Comparison of ENCODE assay signal across 19 cellular contexts in the genomic region with DNA sequence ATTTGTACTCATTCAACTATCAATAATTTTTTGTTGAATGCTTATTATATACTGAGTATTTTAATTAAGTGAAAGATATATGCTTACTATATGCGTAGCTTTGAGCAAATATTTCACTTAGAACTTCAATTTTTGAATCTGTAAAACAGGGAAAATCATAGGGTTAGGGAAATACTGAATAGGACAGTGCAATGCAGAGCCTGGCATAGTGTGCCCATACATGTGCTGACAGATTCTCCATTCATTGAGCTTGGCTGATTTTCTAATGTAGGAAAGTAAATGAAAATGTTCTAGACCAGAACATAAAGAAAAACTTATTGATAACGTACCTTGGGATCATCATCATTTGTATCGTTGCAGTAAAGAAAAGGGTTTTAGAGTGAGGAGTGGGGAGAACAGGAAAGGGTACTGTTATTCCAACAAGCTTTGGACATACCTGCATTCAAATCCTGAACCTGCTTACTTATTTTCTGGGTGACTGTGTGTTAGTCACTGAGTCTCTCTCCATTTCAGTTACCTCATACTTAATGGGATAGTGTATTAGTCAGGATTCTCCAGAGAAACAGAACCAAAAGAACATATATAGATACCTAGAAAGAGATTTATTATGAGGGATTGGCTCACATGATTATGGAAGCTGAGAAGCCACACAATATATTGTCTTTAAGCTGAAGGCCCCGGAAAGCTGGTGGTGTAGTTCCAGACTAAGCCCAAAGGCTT.
DNase-seq lines count a peak whose midpoint lies in the region; ATAC-seq and TF ChIP-seq lines count a peak whose summit lies in the region.
"Had no signal": no experiment of that assay in that cellular context is flagged by ENCODE, and none has a peak within 500 bp of the region (broad histone marks: within the 10 kb centered on the region; RNA-seq: fewer than 3 reads in every experiment).

No MANE protein-coding gene starts in this region.

- CTCF ChIA-PET in mammary epithelial cell (lab: Charles Lee; ENCODE audit: low non-redundant PET) = no interaction called here
- CTCF ChIA-PET in MCF 10A (lab: Yijun Ruan, JAX) = interaction anchor here (0.7 kb wide), 1 partner anchor 88 kb away, joined by 4 read pairs; no protein-coding TSS in a partner anchor
- CTCF ChIA-PET in PC-3 (lab: Charles Lee) = interaction anchor here (0.6 kb wide), 1 partner anchor 575 kb away, joined by 5 read pairs; no protein-coding TSS in a partner anchor
- CTCF ChIA-PET in activated CD8-positive, alpha-beta memory T cell treated with anti-CD3 and anti-CD28 coated beads, Interleukin-2, amount 10 ng/mL, durations not matched to agents 7 days and 5 days (lab: Charles Lee) = no interaction called here

- H3K4me1 Mint-ChIP-seq in MCF 10A (ENCODE audit: insufficient read depth, unreplicated experiment) = no peaks in the 10 kb centered on the region
- H3K4me1 Mint-ChIP-seq in activated CD8-positive, alpha-beta memory T cell treated with anti-CD3 and anti-CD28 coated beads, Interleukin-2, amount 10 ng/mL, durations not matched to agents 7 days and 5 days = no peaks in the 10 kb centered on the region
- H3K4me1 Mint-ChIP-seq: CD14-positive monocyte; CD8-positive, alpha-beta memory T cell had no signal

- H3F3A ChIP-seq in PC-3 (ENCODE audit: low read length, unreplicated experiment) = no peaks in the 10 kb centered on the region

- peak overlapping the region; percentile 12 for H3K4ac ChIP-seq in mesendoderm (ENCODE audit: low read depth, low read length)

- peak; percentile 37 for DNase-seq in mammary epithelial cell
- DNase-seq in MCF 10A (ENCODE audit: unreplicated experiment) = no peak
- peak; percentile 20 for DNase-seq in fibroblast of mammary gland (ENCODE audit: low read depth)
- DNase-seq in mesendoderm = no peak
- DNase-seq in PC-3 = no peak
- DNase-seq in activated CD8-positive, alpha-beta memory T cell treated with anti-CD3 and anti-CD28 coated beads, Interleukin-2, amount 10 ng/mL, durations not matched to agents 7 days and 5 days = no peak
- DNase-seq in NCI-H2196 treated with DMSO at 0.1 percent for 48 hours (lab: John Stamatoyannopoulos, UW; ENCODE audit: unreplicated experiment) = no peak
- DNase-seq: CD4-positive, alpha-beta T cell; CD8-positive, alpha-beta memory T cell; DMS 273 treated with DMSO at 0.1 percent for 48 hours; DMS79 treated with DMSO at 0.1 percent for 48 hours; GF-D8; H9 had no signal

- H3K36me3 ChIP-seq in mammary epithelial cell (ENCODE audit: insufficient read depth, low read length) (no peaks in the 10 kb centered on the region), mesendoderm (ENCODE audit: control insufficient read depth, insufficient read depth, low read length) (no peaks in the 10 kb centered on the region), PC-3 (ENCODE audit: low read depth, low read length) (no peaks in the 10 kb centered on the region)
- H3K36me3 ChIP-seq: BLaER1 had no signal

- TF ChIP-seq CTCF in mammary epithelial cell (conservative IDR thresholded peaks at IDR 0.05 in 1 of 2, IDR thresholded peaks at IDR 0.05 in 1 of 2; ENCODE audit: extremely low read depth in 1 of 2, insufficient read depth in 1 of 2, low read depth in 1 of 2, low read length in 2 of 2) (no peak), MCF 10A (IDR thresholded peaks at IDR 0.05; ENCODE audit: unreplicated experiment) (no peak), fibroblast of mammary gland (conservative IDR thresholded peaks at IDR 0.05; ENCODE audit: control insufficient read depth, insufficient read depth, low read depth, low read length) (no peak), PC-3 (conservative IDR thresholded peaks at IDR 0.05; ENCODE audit: low read depth, low read length) (no peak)

- dilution Hi-C loops in mammary epithelial cell (cut with HindIII; ENCODE audit: low sequenced_read_pairs) = no loop called here

- H3K9ac ChIP-seq in mammary epithelial cell (ENCODE audit: insufficient read depth, low read length) = no peak overlapping the region
- H3K9ac ChIP-seq in mesendoderm (ENCODE audit: low read length) = no peak overlapping the region
- H3K9ac ChIP-seq in PC-3 (ENCODE audit: low read length) = no peak overlapping the region
- H3K9ac ChIP-seq: BLaER1 had no signal

- in situ Hi-C loops in mammary epithelial cell (cut with MboI; ENCODE audit: low sequenced_read_pairs in 2 of 2) = no loop called here

- H2BK120ac ChIP-seq in mesendoderm (ENCODE audit: low read depth, low read length) = no peak overlapping the region

- POLR2A ChIA-PET in MCF 10A (lab: Yijun Ruan, JAX) (no interaction called here), PC-3 (lab: Charles Lee; ENCODE audit: unreplicated experiment) (no interaction called here)

- H3K9me3 ChIP-seq in mammary epithelial cell (replicated peaks; ENCODE audit: insufficient read depth, low read length) = no peaks in the 10 kb centered on the region
- no peaks in the 10 kb centered on the region for H3K9me3 ChIP-seq in PC-3 (ENCODE audit: low read length)
- H3K9me3 ChIP-seq: BLaER1 had no signal

- H3K56ac ChIP-seq in mesendoderm (ENCODE audit: low read length) = no peak overlapping the region

- ATAC-seq in PC-3 = no peak
- no peak for ATAC-seq in activated CD8-positive, alpha-beta memory T cell treated with anti-CD3 and anti-CD28 coated beads, Interleukin-2, amount 10 ng/mL, durations not matched to agents 7 days and 5 days
- ATAC-seq: GM23338, HCT116 had no signal

- H3K23ac ChIP-seq in mesendoderm (ENCODE audit: low read length) = no peak overlapping the region

- no peaks in the 10 kb centered on the region for H3K9me3 Mint-ChIP-seq in MCF 10A (ENCODE audit: unreplicated experiment)
- peaks cover 6% of the 10 kb centered on the region for H3K9me3 Mint-ChIP-seq in activated CD8-positive, alpha-beta memory T cell treated with anti-CD3 and anti-CD28 coated beads, Interleukin-2, amount 10 ng/mL, durations not matched to agents 7 days and 5 days (ENCODE audit: low read depth)
- H3K9me3 Mint-ChIP-seq: GM23338 had no signal

- H3K4me3 ChIP-seq in mammary epithelial cell (replicated peaks in 1 of 3; ENCODE audit: insufficient read depth in 1 of 3, low read depth in 2 of 3, low read length in 3 of 3) = no peak overlapping the region
- H3K4me3 ChIP-seq in fibroblast of mammary gland (ENCODE audit: control insufficient read depth, low read depth, low read length) = no peak overlapping the region
- H3K4me3 ChIP-seq in mesendoderm (ENCODE audit: low read length) = no peak overlapping the region
- no peak overlapping the region for H3K4me3 ChIP-seq in PC-3 (ENCODE audit: low read length)
- H3K4me3 ChIP-seq: BLaER1, GM23338 had no signal

- H4K5ac ChIP-seq in mesendoderm (ENCODE audit: low read length) = no peak overlapping the region

- H3K4me2 ChIP-seq in mammary epithelial cell (ENCODE audit: insufficient read depth, low read depth, low read length) (no peak overlapping the region), mesendoderm (ENCODE audit: low read length) (no peak overlapping the region), PC-3 (ENCODE audit: low read length) (no peak overlapping the region)
- H3K4me2 ChIP-seq: BLaER1, GM23338 had no signal

- H3K79me2 ChIP-seq in mammary epithelial cell (ENCODE audit: insufficient read depth, low read length) = no peaks in the 10 kb centered on the region
- H3K79me2 ChIP-seq in mesendoderm (ENCODE audit: control insufficient read depth, insufficient read depth, low read length) = no peaks in the 10 kb centered on the region
- no peaks in the 10 kb centered on the region for H3K79me2 ChIP-seq in PC-3 (ENCODE audit: low read length)

- WGBS in mammary epithelial cell (ENCODE audit: low coverage, missing lambda C conversion rate) = 97% methylated on average over 4 of the region's 4 CpGs
- WGBS in mesendoderm (ENCODE audit: extremely low coverage, insufficient coverage, low lambda C conversion rate) = no CpG with 5 or more reads among the region's 4 CpGs

- H3K4me3 Mint-ChIP-seq in MCF 10A (ENCODE audit: unreplicated experiment) = no peak overlapping the region
- H3K4me3 Mint-ChIP-seq in activated CD8-positive, alpha-beta memory T cell treated with anti-CD3 and anti-CD28 coated beads, Interleukin-2, amount 10 ng/mL, durations not matched to agents 7 days and 5 days = no peak overlapping the region
- H3K4me3 Mint-ChIP-seq: B cell; CD14-positive monocyte; CD4-positive, alpha-beta T cell; CD8-positive, alpha-beta memory T cell; GM23338; H9 had no signal

- H2AFZ ChIP-seq in mammary epithelial cell (ENCODE audit: low read depth, low read length) (no peak overlapping the region), PC-3 (ENCODE audit: low read length) (no peak overlapping the region)
- H2AFZ ChIP-seq: GM23338 had no signal

- BruUV-seq in mammary epithelial cell (replicated peaks; lab: Mats Ljungman, UMichigan) (no TSS peak), MCF 10A (replicated peaks; lab: Mats Ljungman, UMichigan) (no TSS peak), PC-3 (replicated peaks; lab: Mats Ljungman, UMichigan) (no TSS peak)

- no peak overlapping the region for H3K27ac ChIP-seq in mammary epithelial cell (ENCODE audit: insufficient read depth, low read depth, low read length)
- H3K27ac ChIP-seq in mesendoderm (ENCODE audit: low read depth, low read length) = no peak overlapping the region
- no peak overlapping the region for H3K27ac ChIP-seq in PC-3 (ENCODE audit: low read length)
- H3K27ac ChIP-seq: 22Rv1, BLaER1 had no signal

- H3K27me3 Mint-ChIP-seq in MCF 10A (ENCODE audit: insufficient read depth, unreplicated experiment) = no peaks in the 10 kb centered on the region
- no peaks in the 10 kb centered on the region for H3K27me3 Mint-ChIP-seq in activated CD8-positive, alpha-beta memory T cell treated with anti-CD3 and anti-CD28 coated beads, Interleukin-2, amount 10 ng/mL, durations not matched to agents 7 days and 5 days
- H3K27me3 Mint-ChIP-seq: B cell; CD4-positive, alpha-beta T cell; CD8-positive, alpha-beta memory T cell had no signal

- H3K27ac Mint-ChIP-seq in MCF 10A (ENCODE audit: low read depth, unreplicated experiment) = no peak overlapping the region
- no peak overlapping the region for H3K27ac Mint-ChIP-seq in activated CD8-positive, alpha-beta memory T cell treated with anti-CD3 and anti-CD28 coated beads, Interleukin-2, amount 10 ng/mL, durations not matched to agents 7 days and 5 days
- H3K27ac Mint-ChIP-seq: B cell; CD14-positive monocyte; CD4-positive, alpha-beta T cell; CD8-positive, alpha-beta memory T cell; GM23338; H9 had no signal

- H3K18ac ChIP-seq in mesendoderm (ENCODE audit: low read length) = no peak overlapping the region

- intact Hi-C loops in mammary epithelial cell (cut with micrococcal nuclease) (no loop called here), MCF 10A (cut with micrococcal nuclease) (no loop called here), PC-3 (cut with micrococcal nuclease) (no loop called here)

- no peaks in the 10 kb centered on the region for H3K79me1 ChIP-seq in mesendoderm (ENCODE audit: low read length)

- no peaks in the 10 kb centered on the region for H3K36me3 Mint-ChIP-seq in MCF 10A (ENCODE audit: insufficient read depth, unreplicated experiment)
- H3K36me3 Mint-ChIP-seq in activated CD8-positive, alpha-beta memory T cell treated with anti-CD3 and anti-CD28 coated beads, Interleukin-2, amount 10 ng/mL, durations not matched to agents 7 days and 5 days = no peaks in the 10 kb centered on the region
- H3K36me3 Mint-ChIP-seq: CD14-positive monocyte; CD8-positive, alpha-beta memory T cell had no signal

- H3K9me2 ChIP-seq in PC-3 (replicated peaks; ENCODE audit: low read length) = no peaks in the 10 kb centered on the region

- no peak overlapping the region for H2BK5ac ChIP-seq in mesendoderm (ENCODE audit: low read length)

- H3K4me1 ChIP-seq in mammary epithelial cell (ENCODE audit: insufficient read depth, low read length) = no peaks in the 10 kb centered on the region
- H3K4me1 ChIP-seq in mesendoderm (ENCODE audit: control insufficient read depth, low read depth, low read length) = no peaks in the 10 kb centered on the region
- no peaks in the 10 kb centered on the region for H3K4me1 ChIP-seq in PC-3 (ENCODE audit: insufficient read depth, low read length)
- H3K4me1 ChIP-seq: BLaER1 had no signal

- H4K20me1 ChIP-seq in mammary epithelial cell (ENCODE audit: insufficient read depth, low read length) (no peaks in the 10 kb centered on the region), PC-3 (ENCODE audit: low read length) (no peaks in the 10 kb centered on the region)
- H4K20me1 ChIP-seq: BLaER1 had no signal

- H3K27me3 ChIP-seq in mammary epithelial cell (ENCODE audit: insufficient read depth, low read length) = no peaks in the 10 kb centered on the region
- H3K27me3 ChIP-seq in mesendoderm (ENCODE audit: insufficient read depth, low read length, poor library complexity) = no peaks in the 10 kb centered on the region
- H3K27me3 ChIP-seq in PC-3 (ENCODE audit: low read length) = no peaks in the 10 kb centered on the region
- H3K27me3 ChIP-seq: BLaER1 had no signal

- no peak overlapping the region for H4K8ac ChIP-seq in mesendoderm (ENCODE audit: low read depth, low read length)

- no peak overlapping the region for H2BK15ac ChIP-seq in mesendoderm (replicated peaks; ENCODE audit: low read depth)

- no peak overlapping the region for H2AK5ac ChIP-seq in mesendoderm (ENCODE audit: low read length)

Comparison
In these comparisons a context has a peak if more than half of its experiments do, and no peak if none do; other contexts are left out.
1. DNase-seq: peak in mammary epithelial cell (single experiment) and fibroblast of mammary gland (single experiment); none in MCF 10A (single experiment), mesendoderm (single experiment), PC-3 (single experiment), activated CD8-positive, alpha-beta memory T cell treated with anti-CD3 and anti-CD28 coated beads, Interleukin-2, amount 10 ng/mL, durations not matched to agents 7 days and 5 days (single experiment) and NCI-H2196 treated with DMSO at 0.1 percent for 48 hours (single experiment).
2. CTCF ChIA-PET loops: an anchor here in MCF 10A (0.7 kb wide) and PC-3 (0.6 kb wide); none called in mammary epithelial cell and activated CD8-positive, alpha-beta memory T cell treated with anti-CD3 and anti-CD28 coated beads, Interleukin-2, amount 10 ng/mL, durations not matched to agents 7 days and 5 days.